ENCODE assay signal across 16 cellular contexts in genomic region chr5:142671801-142672200, GRCh38. TPM values are rescaled to one million over a fixed set of nuclear protein-coding genes. Genes with fewer than 3 reads are reported as not detected.
DNase-seq lines count a peak whose midpoint lies in the region; ATAC-seq, FAIRE-seq and TF ChIP-seq lines count a peak whose summit lies in the region.
"Had no signal": no experiment of that assay in that cellular context is flagged by ENCODE, and none has a peak within 500 bp of the region (broad histone marks: within the 10 kb centered on the region; RNA-seq: fewer than 3 reads in every experiment).

No MANE protein-coding gene starts in this region.

- H3K9ac ChIP-seq in IMR-90 (ENCODE audit: low read depth, low read length) = no peak overlapping the region

- no peak for TF ChIP-seq RAD21 in IMR-90 (IDR thresholded peaks at IDR 0.05; ENCODE audit: low read length)

- H2BK15ac ChIP-seq in IMR-90 (ENCODE audit: low read depth, low read length) = peak overlapping the region; percentile 37; the same call in 1 of the 3 replicates

- peak overlapping the region; percentile 95 for H4K5ac ChIP-seq in IMR-90 (ENCODE audit: low read depth, low read length)

- TF ChIP-seq CTCF in A673 (conservative IDR thresholded peaks at IDR 0.05; ENCODE audit: low read depth, low read length) (no peak), IMR-90 (conservative IDR thresholded peaks at IDR 0.05; ENCODE audit: low read depth, low read length) (no peak), cardiac fibroblast (IDR thresholded peaks at IDR 0.05; ENCODE audit: low read depth, low read length) (no peak)

- intact Hi-C loops in A673 (cut with micrococcal nuclease; ENCODE audit: unreplicated experiment) = no loop called here
- intact Hi-C loops in IMR-90 (cut with micrococcal nuclease) = no loop called here

- H2AK5ac ChIP-seq in IMR-90 (ENCODE audit: low read depth, low read length) = peak overlapping the region; percentile 55; the same call in 1 of the 2 replicates

- no peaks in the 10 kb centered on the region for H4K20me1 ChIP-seq in IMR-90 (ENCODE audit: insufficient read depth, low read length)

- H3K4me1 ChIP-seq in A673 (ENCODE audit: insufficient read depth, low read length, poor library complexity, severe bottlenecking) (peaks cover 41% of the 10 kb centered on the region), IMR-90 (ENCODE audit: control insufficient read depth, insufficient read depth, low read length) (peaks cover 14% of the 10 kb centered on the region)

- H3K9me3 ChIP-seq in A673 (ENCODE audit: low read depth, low read length, poor library complexity, severe bottlenecking) = no peaks in the 10 kb centered on the region
- H3K9me3 ChIP-seq in IMR-90 (ENCODE audit: control insufficient read depth, insufficient read depth, low read length) = no peaks in the 10 kb centered on the region
- H3K9me3 ChIP-seq: neutrophil had no signal

- H3K14ac ChIP-seq in IMR-90 (replicated peaks; ENCODE audit: low read depth, low read length) = peak overlapping the region; percentile 14; the same call in 1 of the 2 replicates

- TF ChIP-seq POLR2A in IMR-90 (IDR thresholded peaks at IDR 0.05; ENCODE audit: low read depth, low read length) (no peak), GM12892 (IDR thresholded peaks at IDR 0.05; ENCODE audit: low read depth, low read length) (no peak)

- H4K8ac ChIP-seq in IMR-90 (ENCODE audit: low read depth in 2 of 2, low read length in 2 of 2) = peak overlapping the region in 1 of 2 experiments; percentile 17; a peak in 2 of 4 replicates

- POLR2A ChIA-PET in A673 (lab: Charles Lee; ENCODE audit: low non-redundant PET) (no interaction called here), IMR-90 (lab: Charles Lee; ENCODE audit: unreplicated experiment) (interaction anchor here (1.4 kb wide), 1 partner anchor 27 kb away, joined by 3 read pairs; no protein-coding TSS in a partner anchor)

- no peak overlapping the region for H3K4me3 ChIP-seq in A673 (ENCODE audit: low read depth, low read length, poor library complexity, severe bottlenecking)
- no peak overlapping the region for H3K4me3 ChIP-seq in IMR-90 (ENCODE audit: insufficient read depth, low read depth, low read length)
- no peak overlapping the region for H3K4me3 ChIP-seq in cardiac fibroblast (replicated peaks in 1 of 2; ENCODE audit: low read depth in 2 of 2, low read length in 2 of 2)

- peak; percentile 58 for ATAC-seq in IMR-90 (ENCODE audit: low read depth)
- ATAC-seq: T-helper 17 cell had no signal

- no peaks in the 10 kb centered on the region for H3K79me1 ChIP-seq in IMR-90 (ENCODE audit: low read depth in 1 of 2, low read length in 2 of 2)

- peak overlapping the region; percentile 15; the same call in 1 of the 2 replicates for H2BK120ac ChIP-seq in IMR-90 (ENCODE audit: low read depth, low read length)

- no peak overlapping the region for H3K56ac ChIP-seq in IMR-90 (ENCODE audit: extremely low read depth, insufficient read depth, low read length)

- no TSS peak for BruUV-seq in A673 (replicated peaks; lab: Mats Ljungman, UMichigan)
- BruUV-seq in IMR-90 (replicated peaks; lab: Mats Ljungman, UMichigan) = no TSS peak

- no peak overlapping the region for H2AFZ ChIP-seq in IMR-90 (replicated peaks; ENCODE audit: low read length, poor library complexity)

- H3K36me3 ChIP-seq in A673 (ENCODE audit: insufficient read depth, low read length, poor library complexity, severe bottlenecking) (no peaks in the 10 kb centered on the region), IMR-90 (ENCODE audit: control insufficient read depth, insufficient read depth, low read length) (no peaks in the 10 kb centered on the region)
- H3K36me3 ChIP-seq: neutrophil had no signal

- H2BK5ac ChIP-seq in IMR-90 (ENCODE audit: low read depth, low read length, poor library complexity, severe bottlenecking) = peak overlapping the region; percentile 76

- no peak for FAIRE-seq in GM12892 (lab: Jason Lieb, UNC)
- FAIRE-seq: D721Med had no signal

- H3K4ac ChIP-seq in IMR-90 (ENCODE audit: low read depth, low read length) = peak overlapping the region; percentile 32; the same call in 1 of the 2 replicates

- CTCF ChIA-PET in A673 (lab: Charles Lee) (interaction anchor here (1.1 to 1.6 kb wide), 3 partner anchors 16 to 41 kb away, joined by 6 to 8 read pairs (median 6); no protein-coding TSS in a partner anchor), IMR-90 (lab: Yijun Ruan, JAX) (interaction anchor here (0.8 kb wide), 1 partner anchor 46 kb away, joined by 3 read pairs; no protein-coding TSS in a partner anchor)

- WGBS in IMR-90 (ENCODE audit: extremely low coverage in 2 of 2, insufficient read length in 1 of 2), 2 experiments = no CpG with 5 or more reads among the region's 1 CpG

- H3K27me3 ChIP-seq in A673 (replicated peaks; ENCODE audit: insufficient read depth, low read depth, low read length, poor library complexity) (no peaks in the 10 kb centered on the region), IMR-90 (ENCODE audit: control insufficient read depth, insufficient read depth, low read length) (peaks cover 1% of the 10 kb centered on the region; the same call in 1 of the 2 replicates)

- peaks cover 16% of the 10 kb centered on the region for H3K9me1 ChIP-seq in IMR-90 (ENCODE audit: insufficient read depth, low read length)

- no peak for DNase-seq in A673 (ENCODE audit: low spot score)
- peak; percentile 85 for DNase-seq in IMR-90
- DNase-seq in cardiac fibroblast (ENCODE audit: low read depth in 2 of 2) = peak; percentile 50 to 85
- peak; percentile 58 for DNase-seq in kidney tubule cell (ENCODE audit: low spot score)
- DNase-seq in NCI-H345 (lab: John Stamatoyannopoulos, UW) = no peak
- no peak for DNase-seq in GM12892 (ENCODE audit: insufficient read length)
- no peak for DNase-seq in RKO (ENCODE audit: low spot score)
- DNase-seq in NCI-H2196 treated with DMSO at 0.1 percent for 48 hours (lab: John Stamatoyannopoulos, UW; ENCODE audit: unreplicated experiment) = no peak
- DNase-seq: 8988T; activated CD4-positive, alpha-beta T cell treated with anti-CD3 and anti-CD28 coated beads for 48 hours; GOT3; NCI-H2171; stimulated activated CD4-positive, alpha-beta T cell treated with anti-CD3 and anti-CD28 coated beads, Interleukin-12 subunit alpha, Interleukin-12 subunit beta, amount 100 ng/mL, for 4 hours; T-helper 17 cell had no signal

- no peak overlapping the region for H3K23ac ChIP-seq in IMR-90 (ENCODE audit: low read depth, low read length)

- H2BK20ac ChIP-seq in IMR-90 (ENCODE audit: low read depth, low read length) = 0 out of 2 replicates have a peak overlapping the region, but pooled peaks have one; percentile 16

- H2AK9ac ChIP-seq in IMR-90 (replicated peaks; ENCODE audit: low read depth, low read length, poor library complexity) = peak overlapping the region; percentile 20

- H3K4me2 ChIP-seq in IMR-90 (ENCODE audit: low read depth, low read length) = peak overlapping the region; percentile 91

- dilution Hi-C loops in IMR-90 (cut with HindIII; ENCODE audit: low sequenced_read_pairs, unreplicated experiment) = no loop called here

- in situ Hi-C loops in IMR-90 (cut with MboI; ENCODE audit: low sequenced_read_pairs) = no loop called here

- peak overlapping the region; percentile 93 for H3K18ac ChIP-seq in IMR-90 (ENCODE audit: low read depth, low read length)

- peak overlapping the region; percentile 45 for H3K27ac ChIP-seq in A673 (ENCODE audit: low read depth, low read length, poor library complexity, severe bottlenecking)
- H3K27ac ChIP-seq in IMR-90 (ENCODE audit: insufficient read depth, low read length) = peak overlapping the region; percentile 27; the same call in 1 of the 2 replicates
- H3K27ac ChIP-seq: neutrophil had no signal

- 0 out of 2 replicates have a peak overlapping the region, but pooled peaks have one; percentile 10 for H4K91ac ChIP-seq in IMR-90 (ENCODE audit: insufficient read depth, low read depth, low read length)

TF ChIP-seq in IMR-90, 13 proteins besides CTCF, POLR2A, EP300 and RAD21 (continues in another document):
- TF ChIP-seq BHLHE40 (IDR thresholded peaks at IDR 0.05; ENCODE audit: low read depth, low read length) (no peak), SMC3 (IDR thresholded peaks at IDR 0.05; ENCODE audit: low read depth, low read length) (no peak), RFX5 (IDR thresholded peaks at IDR 0.05; ENCODE audit: low read depth, low read length) (no peak), ELK1 (IDR thresholded peaks at IDR 0.05; ENCODE audit: borderline replicate concordance, low read depth, low read length) (no peak), USF2 (IDR thresholded peaks at IDR 0.05; ENCODE audit: low read depth, low read length) (no peak), CEBPB (IDR thresholded peaks at IDR 0.05; ENCODE audit: low read depth, low read length) (peak; percentile 95), RCOR1 (IDR thresholded peaks at IDR 0.05; ENCODE audit: insufficient replicate concordance, low read length) (peak; percentile 65), NFE2L2 (IDR thresholded peaks at IDR 0.05; ENCODE audit: low read depth, low read length) (no peak), MXI1 (IDR thresholded peaks at IDR 0.05; ENCODE audit: borderline replicate concordance, low read depth, low read length) (no peak), MAFK (IDR thresholded peaks at IDR 0.05; ENCODE audit: low read depth, low read length) (no peak), FOS (IDR thresholded peaks at IDR 0.05; ENCODE audit: low read depth, low read length) (peak; percentile 9; the same call in 1 of the 2 replicates), MAZ (IDR thresholded peaks at IDR 0.05; ENCODE audit: borderline replicate concordance, low read depth, low read length) (no peak)

RNA-seq across cellular contexts. Expression of gene FGF1, which starts 14.1 kb away (rescaled TPM):
- total RNA-seq in A673 (2021) (0.71 and 2.3 TPM in 2 replicates), IMR-90 (2012; rRNA removed) (7.7 and 8.1 TPM in 2 replicates)
- polyA plus RNA-seq in IMR-90 (2012; rRNA removed) = 7.6 and 8.5 TPM in 2 replicates
- polyA plus RNA-seq in IMR-90 (2012; cell fraction: cytosol; rRNA removed) = 2.3 and 3.6 TPM in 2 replicates
- polyA plus RNA-seq in IMR-90 (2012; cell fraction: nucleus; rRNA removed; ENCODE audit: low replicate concordance) = 0.82 and 5.7 TPM in 2 replicates
- not detected for polyA plus RNA-seq in GM12892 (2012; ENCODE audit: missing spikeins)
- total RNA-seq: T-helper 17 cell had no signal

Comparison
In these comparisons a context has a peak if more than half of its experiments do, and no peak if none do; other contexts are left out.
1. DNase-seq: peak in IMR-90 (single experiment), cardiac fibroblast (2 of 2) and kidney tubule cell (single experiment); none in A673 (single experiment), NCI-H345 (single experiment), GM12892 (single experiment), RKO (single experiment) and NCI-H2196 treated with DMSO at 0.1 percent for 48 hours (single experiment).